28 cellular contexts compared by ENCODE assay signal in the genomic region with DNA sequence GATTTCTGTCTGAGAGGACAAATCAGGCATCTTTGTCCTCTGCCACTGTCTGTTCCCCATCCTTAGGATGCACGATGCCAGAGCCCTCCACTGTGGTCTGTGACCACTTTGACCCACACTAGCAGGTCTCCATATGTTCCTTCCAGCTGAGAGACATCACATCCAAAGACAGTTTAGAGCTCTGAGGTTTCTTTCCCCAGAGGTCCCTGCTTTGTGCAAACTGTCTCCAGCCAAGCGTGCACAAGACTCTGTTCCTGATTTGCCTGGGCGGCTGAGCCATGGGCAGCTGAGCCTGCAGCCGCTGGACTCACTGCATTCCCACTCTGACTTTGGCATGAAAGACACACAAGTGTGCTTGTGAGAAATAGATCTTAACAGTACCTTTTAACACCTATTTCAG.
DNase-seq lines count a peak whose midpoint lies in the region; ATAC-seq and TF ChIP-seq lines count a peak whose summit lies in the region.
"Had no signal": no experiment of that assay in that cellular context is flagged by ENCODE, and none has a peak within 500 bp of the region (broad histone marks: within the 10 kb centered on the region; RNA-seq: fewer than 3 reads in every experiment).

No MANE protein-coding gene starts in this region.

- intact Hi-C loops in upper lobe of right lung (cut with DNase I) = no loop called here

- H3K27ac ChIP-seq in SK-N-SH (ENCODE audit: low read depth in 2 of 2, low read length in 1 of 2) (peak overlapping the region in 1 of 2 experiments; percentile 64; a peak in 2 of 4 replicates), stomach smooth muscle (ENCODE audit: low read length) (peak overlapping the region; percentile 41), upper lobe of right lung (no peak overlapping the region)
- H3K27ac ChIP-seq: colonic mucosa, esophagus muscularis mucosa, hepatocyte, left ventricle myocardium inferior, pancreas, right lobe of liver, thoracic aorta had no signal

- no peaks in the 10 kb centered on the region for H3K79me2 ChIP-seq in SK-N-SH (ENCODE audit: insufficient read depth)
- H3K79me2 ChIP-seq: hepatocyte had no signal

- H3F3A ChIP-seq in SK-N-SH (replicated peaks; ENCODE audit: insufficient read depth) = peaks cover 14% of the 10 kb centered on the region

- ATAC-seq in GM18502 (IDR thresholded peaks at IDR 0.05; ENCODE audit: poor library complexity, unreplicated experiment) (no peak), upper lobe of right lung (no peak)
- ATAC-seq: natural killer cell, pancreas, PC-3, right lobe of liver had no signal

- no peaks in the 10 kb centered on the region for H4K20me1 ChIP-seq in SK-N-SH (ENCODE audit: insufficient read depth)

- no peak overlapping the region for H3K4me2 ChIP-seq in SK-N-SH
- H3K4me2 ChIP-seq: hepatocyte had no signal

- no peaks in the 10 kb centered on the region for H3K36me3 ChIP-seq in SK-N-SH (replicated peaks in 1 of 2; ENCODE audit: control insufficient read depth in 1 of 2, insufficient read depth in 2 of 2, low read length in 1 of 2)
- peaks cover 14 to 21% of the 10 kb centered on the region in 2 donors for H3K36me3 ChIP-seq in stomach smooth muscle (ENCODE audit: control insufficient read depth in 2 of 2, insufficient read depth in 2 of 2, low read length in 2 of 2)
- H3K36me3 ChIP-seq in upper lobe of right lung = peaks cover 46% of the 10 kb centered on the region

- no peak for TF ChIP-seq CTCF in SK-N-SH (IDR thresholded peaks at IDR 0.05)
- TF ChIP-seq CTCF in upper lobe of right lung (IDR thresholded peaks at IDR 0.05) = no peak

- CTCF ChIA-PET in SK-N-SH (lab: Yijun Ruan, JAX) = interaction anchor here (0.8 to 3.1 kb wide), 7 partner anchors 10 to 746 kb away, joined by 3 to 15 read pairs (median 5); a partner anchor contains a TSS

- H2AFZ ChIP-seq in SK-N-SH (ENCODE audit: low read depth) = no peak overlapping the region
- H2AFZ ChIP-seq: hepatocyte had no signal

- no peak for TF ChIP-seq RAD21 in SK-N-SH (IDR thresholded peaks at IDR 0.05; ENCODE audit: low read length)

- H3K4me3 ChIP-seq in SK-N-SH (ENCODE audit: low read depth in 2 of 2, low read length in 1 of 2) (no peak overlapping the region), stomach smooth muscle (ENCODE audit: low read length in 2 of 2) (no peak overlapping the region), upper lobe of right lung (no peak overlapping the region)
- H3K4me3 ChIP-seq: colonic mucosa, esophagus muscularis mucosa, hepatocyte, left ventricle myocardium inferior, pancreas, right lobe of liver, thoracic aorta had no signal

- H3K4me1 ChIP-seq in SK-N-SH (ENCODE audit: control insufficient read depth in 1 of 2, insufficient read depth in 2 of 2, low read depth in 1 of 2, low read length in 1 of 2) = peaks cover 11 to 50% of the 10 kb centered on the region in 2 experiments; a peak in 3 of 4 replicates
- H3K4me1 ChIP-seq in stomach smooth muscle (ENCODE audit: control insufficient read depth, insufficient read depth, low read length) = peaks cover 44% of the 10 kb centered on the region
- H3K4me1 ChIP-seq in upper lobe of right lung = no peaks in the 10 kb centered on the region
- H3K4me1 ChIP-seq: colonic mucosa, right lobe of liver had no signal

- 55% methylated on average over 3 of the region's 4 CpGs for WGBS in SK-N-SH (ENCODE audit: low lambda C conversion rate)

- H3K9me3 ChIP-seq in SK-N-SH (no peaks in the 10 kb centered on the region), stomach smooth muscle (ENCODE audit: control insufficient read depth in 2 of 2, low read length in 2 of 2) (no peaks in the 10 kb centered on the region), upper lobe of right lung (no peaks in the 10 kb centered on the region)
- H3K9me3 ChIP-seq: colonic mucosa, esophagus muscularis mucosa, left ventricle myocardium inferior, pancreas, right lobe of liver, thoracic aorta had no signal

- H3K27me3 ChIP-seq in SK-N-SH (ENCODE audit: insufficient read depth) (no peaks in the 10 kb centered on the region), stomach smooth muscle (ENCODE audit: control insufficient read depth in 1 of 2, insufficient read depth in 2 of 2, low read length in 2 of 2) (no peaks in the 10 kb centered on the region), upper lobe of right lung (no peaks in the 10 kb centered on the region)
- H3K27me3 ChIP-seq: colonic mucosa, esophagus muscularis mucosa, hepatocyte, pancreas, right lobe of liver had no signal

- H3K9ac ChIP-seq in SK-N-SH (no peak overlapping the region), stomach smooth muscle (ENCODE audit: low read length in 2 of 2) (peak overlapping the region in 1 of 2 donors; percentile 29)

- POLR2A ChIA-PET in SK-N-SH (lab: Yijun Ruan, JAX) = interaction anchor here (0.6 kb wide), 1 partner anchor 76 kb away, joined by 3 read pairs; no protein-coding TSS in a partner anchor

- H3K9me2 ChIP-seq in SK-N-SH = no peaks in the 10 kb centered on the region

- no peak for TF ChIP-seq EP300 in SK-N-SH (IDR thresholded peaks at IDR 0.05; ENCODE audit: borderline replicate concordance in 1 of 2, low read depth in 1 of 2, low read length in 1 of 2)

- DNase-seq in HK-2 (ENCODE audit: unreplicated experiment) (peak; percentile 17), SK-N-SH (peak; percentile 28), left kidney (ENCODE audit: low read depth, low spot score) (peak; percentile 85), upper lobe of right lung (no peak), KG1 (lab: John Stamatoyannopoulos, UW) (no peak)
- DNase-seq: activated CD4-positive, alpha-beta T cell treated with anti-CD3 and anti-CD28 coated beads for 48 hours; activated naive CD4-positive, alpha-beta T cell; activated T-cell treated with anti-CD3 and anti-CD28 coated beads, Interleukin-2, amount 50 U/mL, for 48 hours; CD8-positive, alpha-beta memory T cell; colonic mucosa; DMS153; foreskin melanocyte; left ventricle myocardium inferior; natural killer cell; NCI-H1048; NCI-H1694 treated with DMSO at 0.1 percent for 48 hours; pancreas; PC-3; right lobe of liver; SHP77 treated with DMSO at 0.1 percent for 48 hours; stimulated activated CD4-positive, alpha-beta T cell treated with anti-CD3 and anti-CD28 coated beads, Interleukin-12 subunit alpha, Interleukin-12 subunit beta, amount 100 ng/mL, for 4 hours; stimulated activated CD4-positive, alpha-beta T cell treated with anti-CD3 and anti-CD28 coated beads, Interleukin-4, amount 100 ng/mL, for 24 hours; stimulated activated naive CD4-positive, alpha-beta T cell treated with Interleukin-2 at 50 U/mL for 16 hours had no signal

TF ChIP-seq in SK-N-SH, 30 proteins besides CTCF, POLR2A, EP300 and RAD21:
- TF ChIP-seq CHD2 (IDR thresholded peaks at IDR 0.05; ENCODE audit: low read length, partially characterized antibody) (no peak), SIN3A (IDR thresholded peaks at IDR 0.05; ENCODE audit: borderline replicate concordance, low read depth, low read length) (no peak), TEAD4 (IDR thresholded peaks at IDR 0.05; ENCODE audit: borderline replicate concordance, insufficient read depth) (no peak), POLR2AphosphoS5 (IDR thresholded peaks at IDR 0.05; ENCODE audit: low read depth, low read length) (no peak), FOXM1 (IDR thresholded peaks at IDR 0.05; ENCODE audit: low read depth) (no peak), EZH2phosphoT487 (IDR thresholded peaks at IDR 0.05; ENCODE audit: borderline replicate concordance, low read depth) (no peak), NRF1 (IDR thresholded peaks at IDR 0.05; ENCODE audit: low read depth, low read length) (no peak)
- TF ChIP-seq, protein P1, sequence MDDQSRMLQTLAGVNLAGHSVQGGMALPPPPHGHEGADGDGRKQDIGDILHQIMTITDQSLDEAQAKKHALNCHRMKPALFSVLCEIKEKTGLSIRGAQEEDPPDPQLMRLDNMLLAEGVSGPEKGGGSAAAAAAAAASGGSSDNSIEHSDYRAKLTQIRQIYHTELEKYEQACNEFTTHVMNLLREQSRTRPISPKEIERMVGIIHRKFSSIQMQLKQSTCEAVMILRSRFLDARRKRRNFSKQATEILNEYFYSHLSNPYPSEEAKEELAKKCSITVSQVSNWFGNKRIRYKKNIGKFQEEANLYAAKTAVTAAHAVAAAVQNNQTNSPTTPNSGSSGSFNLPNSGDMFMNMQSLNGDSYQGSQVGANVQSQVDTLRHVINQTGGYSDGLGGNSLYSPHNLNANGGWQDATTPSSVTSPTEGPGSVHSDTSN (IDR thresholded peaks at IDR 0.05) = no peak
- TF ChIP-seq, protein P2, sequence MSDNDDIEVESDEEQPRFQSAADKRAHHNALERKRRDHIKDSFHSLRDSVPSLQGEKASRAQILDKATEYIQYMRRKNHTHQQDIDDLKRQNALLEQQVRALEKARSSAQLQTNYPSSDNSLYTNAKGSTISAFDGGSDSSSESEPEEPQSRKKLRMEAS (IDR thresholded peaks at IDR 0.05; ENCODE audit: low read depth) = no peak
- TF ChIP-seq, protein P3, sequence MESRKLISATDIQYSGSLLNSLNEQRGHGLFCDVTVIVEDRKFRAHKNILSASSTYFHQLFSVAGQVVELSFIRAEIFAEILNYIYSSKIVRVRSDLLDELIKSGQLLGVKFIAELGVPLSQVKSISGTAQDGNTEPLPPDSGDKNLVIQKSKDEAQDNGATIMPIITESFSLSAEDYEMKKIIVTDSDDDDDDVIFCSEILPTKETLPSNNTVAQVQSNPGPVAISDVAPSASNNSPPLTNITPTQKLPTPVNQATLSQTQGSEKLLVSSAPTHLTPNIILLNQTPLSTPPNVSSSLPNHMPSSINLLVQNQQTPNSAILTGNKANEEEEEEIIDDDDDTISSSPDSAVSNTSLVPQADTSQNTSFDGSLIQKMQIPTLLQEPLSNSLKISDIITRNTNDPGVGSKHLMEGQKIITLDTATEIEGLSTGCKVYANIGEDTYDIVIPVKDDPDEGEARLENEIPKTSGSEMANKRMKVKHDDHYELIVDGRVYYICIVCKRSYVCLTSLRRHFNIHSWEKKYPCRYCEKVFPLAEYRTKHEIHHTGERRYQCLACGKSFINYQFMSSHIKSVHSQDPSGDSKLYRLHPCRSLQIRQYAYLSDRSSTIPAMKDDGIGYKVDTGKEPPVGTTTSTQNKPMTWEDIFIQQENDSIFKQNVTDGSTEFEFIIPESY (IDR thresholded peaks at IDR 0.05; ENCODE audit: borderline replicate concordance, low read depth) = no peak

Comparison
In these comparisons a context has a peak if more than half of its experiments do, and no peak if none do; other contexts are left out.
1. DNase-seq: peak in HK-2 (single experiment), SK-N-SH (single experiment) and left kidney (single experiment); none in upper lobe of right lung (single experiment) and KG1 (single experiment).